Comparison of ENCODE assay signal across 2 cellular contexts in the genomic region with DNA sequence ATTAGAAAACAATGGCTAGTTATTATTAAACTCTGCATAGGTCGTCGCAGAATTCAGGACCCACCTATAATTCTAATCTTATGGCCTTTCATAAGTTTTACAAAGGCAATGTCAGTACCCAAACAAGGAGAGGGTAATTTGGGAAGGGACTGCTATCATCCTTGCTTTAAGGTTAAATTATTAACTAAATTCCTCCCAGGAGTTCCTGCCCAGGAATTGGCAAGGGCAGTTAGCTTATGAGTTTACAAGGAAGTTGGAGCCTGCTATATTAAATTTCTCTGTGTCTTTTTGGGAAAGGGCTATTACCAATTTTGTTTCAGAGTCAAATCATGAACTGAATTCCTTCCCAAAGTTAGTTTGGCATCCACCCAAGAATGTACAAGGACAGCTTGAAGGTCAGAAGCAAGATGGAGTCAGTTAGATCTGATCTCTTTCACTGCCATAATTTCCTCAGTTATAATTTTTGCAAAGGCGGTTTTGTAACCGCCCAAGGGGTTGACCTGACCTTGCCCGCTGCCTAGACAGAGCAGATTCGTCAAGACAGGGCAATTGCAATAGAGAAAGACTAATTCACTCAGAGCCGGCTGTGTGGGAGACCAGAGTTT.
A peak's percentile ranks its signal among the peaks of the same experiment; 100 is the strongest.
TF ChIP-seq lines count a peak whose summit lies in the region.

No MANE protein-coding gene starts in this region.

TF ChIP-seq in GM23338, 12 proteins besides CTCF, POLR2A, EP300 and RAD21 (continues in another document):
- TF ChIP-seq, protein P1, sequence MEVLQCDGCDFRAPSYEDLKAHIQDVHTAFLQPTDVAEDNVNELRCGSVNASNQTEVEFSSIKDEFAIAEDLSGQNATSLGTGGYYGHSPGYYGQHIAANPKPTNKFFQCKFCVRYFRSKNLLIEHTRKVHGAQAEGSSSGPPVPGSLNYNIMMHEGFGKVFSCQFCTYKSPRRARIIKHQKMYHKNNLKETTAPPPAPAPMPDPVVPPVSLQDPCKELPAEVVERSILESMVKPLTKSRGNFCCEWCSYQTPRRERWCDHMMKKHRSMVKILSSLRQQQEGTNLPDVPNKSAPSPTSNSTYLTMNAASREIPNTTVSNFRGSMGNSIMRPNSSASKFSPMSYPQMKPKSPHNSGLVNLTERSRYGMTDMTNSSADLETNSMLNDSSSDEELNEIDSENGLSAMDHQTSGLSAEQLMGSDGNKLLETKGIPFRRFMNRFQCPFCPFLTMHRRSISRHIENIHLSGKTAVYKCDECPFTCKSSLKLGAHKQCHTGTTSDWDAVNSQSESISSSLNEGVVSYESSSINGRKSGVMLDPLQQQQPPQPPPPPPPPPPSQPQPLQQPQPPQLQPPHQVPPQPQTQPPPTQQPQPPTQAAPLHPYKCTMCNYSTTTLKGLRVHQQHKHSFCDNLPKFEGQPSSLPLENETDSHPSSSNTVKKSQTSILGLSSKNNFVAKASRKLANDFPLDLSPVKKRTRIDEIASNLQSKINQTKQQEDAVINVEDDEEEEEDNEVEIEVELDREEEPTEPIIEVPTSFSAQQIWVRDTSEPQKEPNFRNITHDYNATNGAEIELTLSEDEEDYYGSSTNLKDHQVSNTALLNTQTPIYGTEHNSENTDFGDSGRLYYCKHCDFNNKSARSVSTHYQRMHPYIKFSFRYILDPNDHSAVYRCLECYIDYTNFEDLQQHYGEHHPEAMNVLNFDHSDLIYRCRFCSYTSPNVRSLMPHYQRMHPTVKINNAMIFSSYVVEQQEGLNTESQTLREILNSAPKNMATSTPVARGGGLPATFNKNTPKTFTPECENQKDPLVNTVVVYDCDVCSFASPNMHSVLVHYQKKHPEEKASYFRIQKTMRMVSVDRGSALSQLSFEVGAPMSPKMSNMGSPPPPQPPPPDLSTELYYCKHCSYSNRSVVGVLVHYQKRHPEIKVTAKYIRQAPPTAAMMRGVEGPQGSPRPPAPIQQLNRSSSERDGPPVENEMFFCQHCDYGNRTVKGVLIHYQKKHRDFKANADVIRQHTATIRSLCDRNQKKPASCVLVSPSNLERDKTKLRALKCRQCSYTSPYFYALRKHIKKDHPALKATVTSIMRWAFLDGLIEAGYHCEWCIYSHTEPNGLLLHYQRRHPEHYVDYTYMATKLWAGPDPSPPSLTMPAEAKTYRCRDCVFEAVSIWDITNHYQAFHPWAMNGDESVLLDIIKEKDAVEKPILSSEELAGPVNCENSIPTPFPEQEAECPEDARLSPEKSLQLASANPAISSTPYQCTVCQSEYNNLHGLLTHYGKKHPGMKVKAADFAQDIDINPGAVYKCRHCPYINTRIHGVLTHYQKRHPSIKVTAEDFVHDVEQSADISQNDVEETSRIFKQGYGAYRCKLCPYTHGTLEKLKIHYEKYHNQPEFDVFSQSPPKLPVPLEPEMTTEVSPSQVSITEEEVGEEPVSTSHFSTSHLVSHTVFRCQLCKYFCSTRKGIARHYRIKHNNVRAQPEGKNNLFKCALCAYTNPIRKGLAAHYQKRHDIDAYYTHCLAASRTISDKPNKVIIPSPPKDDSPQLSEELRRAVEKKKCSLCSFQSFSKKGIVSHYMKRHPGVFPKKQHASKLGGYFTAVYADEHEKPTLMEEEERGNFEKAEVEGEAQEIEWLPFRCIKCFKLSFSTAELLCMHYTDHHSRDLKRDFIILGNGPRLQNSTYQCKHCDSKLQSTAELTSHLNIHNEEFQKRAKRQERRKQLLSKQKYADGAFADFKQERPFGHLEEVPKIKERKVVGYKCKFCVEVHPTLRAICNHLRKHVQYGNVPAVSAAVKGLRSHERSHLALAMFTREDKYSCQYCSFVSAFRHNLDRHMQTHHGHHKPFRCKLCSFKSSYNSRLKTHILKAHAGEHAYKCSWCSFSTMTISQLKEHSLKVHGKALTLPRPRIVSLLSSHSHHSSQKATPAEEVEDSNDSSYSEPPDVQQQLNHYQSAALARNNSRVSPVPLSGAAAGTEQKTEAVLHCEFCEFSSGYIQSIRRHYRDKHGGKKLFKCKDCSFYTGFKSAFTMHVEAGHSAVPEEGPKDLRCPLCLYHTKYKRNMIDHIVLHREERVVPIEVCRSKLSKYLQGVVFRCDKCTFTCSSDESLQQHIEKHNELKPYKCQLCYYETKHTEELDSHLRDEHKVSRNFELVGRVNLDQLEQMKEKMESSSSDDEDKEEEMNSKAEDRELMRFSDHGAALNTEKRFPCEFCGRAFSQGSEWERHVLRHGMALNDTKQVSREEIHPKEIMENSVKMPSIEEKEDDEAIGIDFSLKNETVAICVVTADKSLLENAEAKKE (CRISPR knock-in tag; IDR thresholded peaks at IDR 0.05), result no peak
- TF ChIP-seq ZNF331 (CRISPR knock-in tag; IDR thresholded peaks at IDR 0.05; ENCODE audit: low read depth), result no peak
- no peak for TF ChIP-seq JUNB (IDR thresholded peaks at IDR 0.05; ENCODE audit: unreplicated experiment)
- TF ChIP-seq STAT1 (IDR thresholded peaks at IDR 0.05; ENCODE audit: unreplicated experiment), result no peak
- TF ChIP-seq, protein P2, sequence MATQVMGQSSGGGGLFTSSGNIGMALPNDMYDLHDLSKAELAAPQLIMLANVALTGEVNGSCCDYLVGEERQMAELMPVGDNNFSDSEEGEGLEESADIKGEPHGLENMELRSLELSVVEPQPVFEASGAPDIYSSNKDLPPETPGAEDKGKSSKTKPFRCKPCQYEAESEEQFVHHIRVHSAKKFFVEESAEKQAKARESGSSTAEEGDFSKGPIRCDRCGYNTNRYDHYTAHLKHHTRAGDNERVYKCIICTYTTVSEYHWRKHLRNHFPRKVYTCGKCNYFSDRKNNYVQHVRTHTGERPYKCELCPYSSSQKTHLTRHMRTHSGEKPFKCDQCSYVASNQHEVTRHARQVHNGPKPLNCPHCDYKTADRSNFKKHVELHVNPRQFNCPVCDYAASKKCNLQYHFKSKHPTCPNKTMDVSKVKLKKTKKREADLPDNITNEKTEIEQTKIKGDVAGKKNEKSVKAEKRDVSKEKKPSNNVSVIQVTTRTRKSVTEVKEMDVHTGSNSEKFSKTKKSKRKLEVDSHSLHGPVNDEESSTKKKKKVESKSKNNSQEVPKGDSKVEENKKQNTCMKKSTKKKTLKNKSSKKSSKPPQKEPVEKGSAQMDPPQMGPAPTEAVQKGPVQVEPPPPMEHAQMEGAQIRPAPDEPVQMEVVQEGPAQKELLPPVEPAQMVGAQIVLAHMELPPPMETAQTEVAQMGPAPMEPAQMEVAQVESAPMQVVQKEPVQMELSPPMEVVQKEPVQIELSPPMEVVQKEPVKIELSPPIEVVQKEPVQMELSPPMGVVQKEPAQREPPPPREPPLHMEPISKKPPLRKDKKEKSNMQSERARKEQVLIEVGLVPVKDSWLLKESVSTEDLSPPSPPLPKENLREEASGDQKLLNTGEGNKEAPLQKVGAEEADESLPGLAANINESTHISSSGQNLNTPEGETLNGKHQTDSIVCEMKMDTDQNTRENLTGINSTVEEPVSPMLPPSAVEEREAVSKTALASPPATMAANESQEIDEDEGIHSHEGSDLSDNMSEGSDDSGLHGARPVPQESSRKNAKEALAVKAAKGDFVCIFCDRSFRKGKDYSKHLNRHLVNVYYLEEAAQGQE (IDR thresholded peaks at IDR 0.05; ENCODE audit: unreplicated experiment), result no peak
- TF ChIP-seq NANOG (IDR thresholded peaks at IDR 0.05; ENCODE audit: borderline replicate concordance), result no peak
- no peak for TF ChIP-seq POLR2AphosphoS5 (IDR thresholded peaks at IDR 0.05; ENCODE audit: low read depth)
- no peak for TF ChIP-seq ZNF114 (CRISPR knock-in tag; IDR thresholded peaks at IDR 0.05)
- TF ChIP-seq, protein P3, sequence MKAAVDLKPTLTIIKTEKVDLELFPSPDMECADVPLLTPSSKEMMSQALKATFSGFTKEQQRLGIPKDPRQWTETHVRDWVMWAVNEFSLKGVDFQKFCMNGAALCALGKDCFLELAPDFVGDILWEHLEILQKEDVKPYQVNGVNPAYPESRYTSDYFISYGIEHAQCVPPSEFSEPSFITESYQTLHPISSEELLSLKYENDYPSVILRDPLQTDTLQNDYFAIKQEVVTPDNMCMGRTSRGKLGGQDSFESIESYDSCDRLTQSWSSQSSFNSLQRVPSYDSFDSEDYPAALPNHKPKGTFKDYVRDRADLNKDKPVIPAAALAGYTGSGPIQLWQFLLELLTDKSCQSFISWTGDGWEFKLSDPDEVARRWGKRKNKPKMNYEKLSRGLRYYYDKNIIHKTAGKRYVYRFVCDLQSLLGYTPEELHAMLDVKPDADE (IDR thresholded peaks at IDR 0.05), result no peak

TF ChIP-seq in K562, 482 proteins besides CTCF, POLR2A, EP300 and RAD21:
- peak; percentile 68 for TF ChIP-seq NFIC (IDR thresholded peaks at IDR 0.05)
- no peak for TF ChIP-seq NR3C1 (CRISPR knock-in tag; IDR thresholded peaks at IDR 0.05)
- no peak for TF ChIP-seq RAD51 (IDR thresholded peaks at IDR 0.05; ENCODE audit: borderline replicate concordance, low read depth)
- TF ChIP-seq, protein P4, sequence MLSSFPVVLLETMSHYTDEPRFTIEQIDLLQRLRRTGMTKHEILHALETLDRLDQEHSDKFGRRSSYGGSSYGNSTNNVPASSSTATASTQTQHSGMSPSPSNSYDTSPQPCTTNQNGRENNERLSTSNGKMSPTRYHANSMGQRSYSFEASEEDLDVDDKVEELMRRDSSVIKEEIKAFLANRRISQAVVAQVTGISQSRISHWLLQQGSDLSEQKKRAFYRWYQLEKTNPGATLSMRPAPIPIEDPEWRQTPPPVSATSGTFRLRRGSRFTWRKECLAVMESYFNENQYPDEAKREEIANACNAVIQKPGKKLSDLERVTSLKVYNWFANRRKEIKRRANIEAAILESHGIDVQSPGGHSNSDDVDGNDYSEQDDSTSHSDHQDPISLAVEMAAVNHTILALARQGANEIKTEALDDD (IDR thresholded peaks at IDR 0.05), result no peak
- no peak for TF ChIP-seq CHD1 (IDR thresholded peaks at IDR 0.05; ENCODE audit: low read length)
- TF ChIP-seq ETV5 (CRISPR knock-in tag; IDR thresholded peaks at IDR 0.05; ENCODE audit: low read depth), result no peak
- peak; percentile 77 for TF ChIP-seq ESRRA (IDR thresholded peaks at IDR 0.05; ENCODE audit: borderline replicate concordance, low read depth)
